ENCODE assay signal across 1 cellular context in the genomic region with DNA sequence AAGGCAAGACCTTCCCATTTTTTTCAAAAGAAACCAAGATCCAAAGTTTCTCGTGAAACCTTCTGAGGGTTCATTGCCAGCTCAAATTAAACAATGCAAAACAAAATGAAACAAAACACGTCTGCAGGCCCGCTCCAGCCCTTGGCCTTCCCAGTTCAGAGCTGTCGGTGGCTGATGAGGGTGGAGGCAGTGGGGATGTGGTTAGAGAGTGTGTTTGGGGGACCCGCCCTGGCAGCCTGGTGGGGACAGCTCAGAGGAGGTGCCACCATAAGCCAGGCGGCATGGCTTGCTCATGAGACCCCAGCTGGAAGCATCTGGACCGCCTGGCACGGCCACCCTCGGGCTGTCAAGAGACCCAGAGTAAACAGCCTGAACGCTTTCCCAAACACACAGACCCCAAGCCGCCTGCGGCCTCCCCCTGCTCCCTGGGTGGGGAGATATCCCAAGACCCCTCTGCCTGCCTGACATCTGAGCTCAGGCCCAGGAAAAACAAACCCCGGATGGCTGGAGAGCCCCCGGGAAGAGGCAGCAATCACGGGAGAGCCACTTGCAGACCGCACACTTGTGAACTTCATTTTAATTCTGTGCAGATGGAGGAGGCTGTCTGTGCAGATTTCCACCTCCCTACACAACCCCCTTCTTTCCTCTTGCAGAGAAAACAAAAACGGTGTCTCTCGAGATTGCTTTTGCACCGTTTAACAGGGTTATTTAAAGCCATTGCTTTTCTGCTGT.
TF ChIP-seq lines count a peak whose summit lies in the region.

No MANE protein-coding gene starts in this region.

TF ChIP-seq in WTC11, 78 proteins besides CTCF, POLR2A, EP300 and RAD21:
- TF ChIP-seq, protein P1, sequence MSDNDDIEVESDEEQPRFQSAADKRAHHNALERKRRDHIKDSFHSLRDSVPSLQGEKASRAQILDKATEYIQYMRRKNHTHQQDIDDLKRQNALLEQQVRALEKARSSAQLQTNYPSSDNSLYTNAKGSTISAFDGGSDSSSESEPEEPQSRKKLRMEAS (CRISPR knock-in tag; IDR thresholded peaks at IDR 0.05) = no peak
- TF ChIP-seq CBFB (CRISPR knock-in tag; IDR thresholded peaks at IDR 0.05; ENCODE audit: low read depth) (no peak), SOX15 (CRISPR knock-in tag; IDR thresholded peaks at IDR 0.05) (no peak), TEAD1 (CRISPR knock-in tag; IDR thresholded peaks at IDR 0.05) (no peak), ZNF416 (CRISPR knock-in tag; IDR thresholded peaks at IDR 0.05) (no peak), FOXK1 (CRISPR knock-in tag; IDR thresholded peaks at IDR 0.05) (no peak), SMAD4 (CRISPR knock-in tag; IDR thresholded peaks at IDR 0.05) (no peak), GRHL2 (CRISPR knock-in tag; IDR thresholded peaks at IDR 0.05; ENCODE audit: insufficient replicate concordance, severe bottlenecking) (no peak), TCF7 (CRISPR knock-in tag; IDR thresholded peaks at IDR 0.05; ENCODE audit: low read depth) (no peak)
- TF ChIP-seq, protein P2, sequence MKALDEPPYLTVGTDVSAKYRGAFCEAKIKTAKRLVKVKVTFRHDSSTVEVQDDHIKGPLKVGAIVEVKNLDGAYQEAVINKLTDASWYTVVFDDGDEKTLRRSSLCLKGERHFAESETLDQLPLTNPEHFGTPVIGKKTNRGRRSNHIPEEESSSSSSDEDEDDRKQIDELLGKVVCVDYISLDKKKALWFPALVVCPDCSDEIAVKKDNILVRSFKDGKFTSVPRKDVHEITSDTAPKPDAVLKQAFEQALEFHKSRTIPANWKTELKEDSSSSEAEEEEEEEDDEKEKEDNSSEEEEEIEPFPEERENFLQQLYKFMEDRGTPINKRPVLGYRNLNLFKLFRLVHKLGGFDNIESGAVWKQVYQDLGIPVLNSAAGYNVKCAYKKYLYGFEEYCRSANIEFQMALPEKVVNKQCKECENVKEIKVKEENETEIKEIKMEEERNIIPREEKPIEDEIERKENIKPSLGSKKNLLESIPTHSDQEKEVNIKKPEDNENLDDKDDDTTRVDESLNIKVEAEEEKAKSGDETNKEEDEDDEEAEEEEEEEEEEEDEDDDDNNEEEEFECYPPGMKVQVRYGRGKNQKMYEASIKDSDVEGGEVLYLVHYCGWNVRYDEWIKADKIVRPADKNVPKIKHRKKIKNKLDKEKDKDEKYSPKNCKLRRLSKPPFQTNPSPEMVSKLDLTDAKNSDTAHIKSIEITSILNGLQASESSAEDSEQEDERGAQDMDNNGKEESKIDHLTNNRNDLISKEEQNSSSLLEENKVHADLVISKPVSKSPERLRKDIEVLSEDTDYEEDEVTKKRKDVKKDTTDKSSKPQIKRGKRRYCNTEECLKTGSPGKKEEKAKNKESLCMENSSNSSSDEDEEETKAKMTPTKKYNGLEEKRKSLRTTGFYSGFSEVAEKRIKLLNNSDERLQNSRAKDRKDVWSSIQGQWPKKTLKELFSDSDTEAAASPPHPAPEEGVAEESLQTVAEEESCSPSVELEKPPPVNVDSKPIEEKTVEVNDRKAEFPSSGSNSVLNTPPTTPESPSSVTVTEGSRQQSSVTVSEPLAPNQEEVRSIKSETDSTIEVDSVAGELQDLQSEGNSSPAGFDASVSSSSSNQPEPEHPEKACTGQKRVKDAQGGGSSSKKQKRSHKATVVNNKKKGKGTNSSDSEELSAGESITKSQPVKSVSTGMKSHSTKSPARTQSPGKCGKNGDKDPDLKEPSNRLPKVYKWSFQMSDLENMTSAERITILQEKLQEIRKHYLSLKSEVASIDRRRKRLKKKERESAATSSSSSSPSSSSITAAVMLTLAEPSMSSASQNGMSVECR (CRISPR knock-in tag; IDR thresholded peaks at IDR 0.05; ENCODE audit: borderline replicate concordance) = no peak
- TF ChIP-seq, protein P3, sequence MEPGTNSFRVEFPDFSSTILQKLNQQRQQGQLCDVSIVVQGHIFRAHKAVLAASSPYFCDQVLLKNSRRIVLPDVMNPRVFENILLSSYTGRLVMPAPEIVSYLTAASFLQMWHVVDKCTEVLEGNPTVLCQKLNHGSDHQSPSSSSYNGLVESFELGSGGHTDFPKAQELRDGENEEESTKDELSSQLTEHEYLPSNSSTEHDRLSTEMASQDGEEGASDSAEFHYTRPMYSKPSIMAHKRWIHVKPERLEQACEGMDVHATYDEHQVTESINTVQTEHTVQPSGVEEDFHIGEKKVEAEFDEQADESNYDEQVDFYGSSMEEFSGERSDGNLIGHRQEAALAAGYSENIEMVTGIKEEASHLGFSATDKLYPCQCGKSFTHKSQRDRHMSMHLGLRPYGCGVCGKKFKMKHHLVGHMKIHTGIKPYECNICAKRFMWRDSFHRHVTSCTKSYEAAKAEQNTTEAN (CRISPR knock-in tag; IDR thresholded peaks at IDR 0.05) = no peak
- TF ChIP-seq, protein P4, sequence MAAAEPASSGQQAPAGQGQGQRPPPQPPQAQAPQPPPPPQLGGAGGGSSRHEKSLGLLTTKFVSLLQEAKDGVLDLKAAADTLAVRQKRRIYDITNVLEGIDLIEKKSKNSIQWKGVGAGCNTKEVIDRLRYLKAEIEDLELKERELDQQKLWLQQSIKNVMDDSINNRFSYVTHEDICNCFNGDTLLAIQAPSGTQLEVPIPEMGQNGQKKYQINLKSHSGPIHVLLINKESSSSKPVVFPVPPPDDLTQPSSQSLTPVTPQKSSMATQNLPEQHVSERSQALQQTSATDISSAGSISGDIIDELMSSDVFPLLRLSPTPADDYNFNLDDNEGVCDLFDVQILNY (CRISPR knock-in tag; IDR thresholded peaks at IDR 0.05) = no peak
- TF ChIP-seq, protein P5, sequence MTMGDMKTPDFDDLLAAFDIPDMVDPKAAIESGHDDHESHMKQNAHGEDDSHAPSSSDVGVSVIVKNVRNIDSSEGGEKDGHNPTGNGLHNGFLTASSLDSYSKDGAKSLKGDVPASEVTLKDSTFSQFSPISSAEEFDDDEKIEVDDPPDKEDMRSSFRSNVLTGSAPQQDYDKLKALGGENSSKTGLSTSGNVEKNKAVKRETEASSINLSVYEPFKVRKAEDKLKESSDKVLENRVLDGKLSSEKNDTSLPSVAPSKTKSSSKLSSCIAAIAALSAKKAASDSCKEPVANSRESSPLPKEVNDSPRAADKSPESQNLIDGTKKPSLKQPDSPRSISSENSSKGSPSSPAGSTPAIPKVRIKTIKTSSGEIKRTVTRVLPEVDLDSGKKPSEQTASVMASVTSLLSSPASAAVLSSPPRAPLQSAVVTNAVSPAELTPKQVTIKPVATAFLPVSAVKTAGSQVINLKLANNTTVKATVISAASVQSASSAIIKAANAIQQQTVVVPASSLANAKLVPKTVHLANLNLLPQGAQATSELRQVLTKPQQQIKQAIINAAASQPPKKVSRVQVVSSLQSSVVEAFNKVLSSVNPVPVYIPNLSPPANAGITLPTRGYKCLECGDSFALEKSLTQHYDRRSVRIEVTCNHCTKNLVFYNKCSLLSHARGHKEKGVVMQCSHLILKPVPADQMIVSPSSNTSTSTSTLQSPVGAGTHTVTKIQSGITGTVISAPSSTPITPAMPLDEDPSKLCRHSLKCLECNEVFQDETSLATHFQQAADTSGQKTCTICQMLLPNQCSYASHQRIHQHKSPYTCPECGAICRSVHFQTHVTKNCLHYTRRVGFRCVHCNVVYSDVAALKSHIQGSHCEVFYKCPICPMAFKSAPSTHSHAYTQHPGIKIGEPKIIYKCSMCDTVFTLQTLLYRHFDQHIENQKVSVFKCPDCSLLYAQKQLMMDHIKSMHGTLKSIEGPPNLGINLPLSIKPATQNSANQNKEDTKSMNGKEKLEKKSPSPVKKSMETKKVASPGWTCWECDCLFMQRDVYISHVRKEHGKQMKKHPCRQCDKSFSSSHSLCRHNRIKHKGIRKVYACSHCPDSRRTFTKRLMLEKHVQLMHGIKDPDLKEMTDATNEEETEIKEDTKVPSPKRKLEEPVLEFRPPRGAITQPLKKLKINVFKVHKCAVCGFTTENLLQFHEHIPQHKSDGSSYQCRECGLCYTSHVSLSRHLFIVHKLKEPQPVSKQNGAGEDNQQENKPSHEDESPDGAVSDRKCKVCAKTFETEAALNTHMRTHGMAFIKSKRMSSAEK (CRISPR knock-in tag; IDR thresholded peaks at IDR 0.05; ENCODE audit: borderline replicate concordance) = no peak
- TF ChIP-seq, protein P6, sequence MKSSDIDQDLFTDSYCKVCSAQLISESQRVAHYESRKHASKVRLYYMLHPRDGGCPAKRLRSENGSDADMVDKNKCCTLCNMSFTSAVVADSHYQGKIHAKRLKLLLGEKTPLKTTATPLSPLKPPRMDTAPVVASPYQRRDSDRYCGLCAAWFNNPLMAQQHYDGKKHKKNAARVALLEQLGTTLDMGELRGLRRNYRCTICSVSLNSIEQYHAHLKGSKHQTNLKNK (CRISPR knock-in tag; IDR thresholded peaks at IDR 0.05) = no peak
- TF ChIP-seq, protein P7, sequence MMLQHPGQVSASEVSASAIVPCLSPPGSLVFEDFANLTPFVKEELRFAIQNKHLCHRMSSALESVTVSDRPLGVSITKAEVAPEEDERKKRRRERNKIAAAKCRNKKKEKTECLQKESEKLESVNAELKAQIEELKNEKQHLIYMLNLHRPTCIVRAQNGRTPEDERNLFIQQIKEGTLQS (CRISPR knock-in tag; conservative IDR thresholded peaks at IDR 0.05) = no peak
- TF ChIP-seq, protein P8, sequence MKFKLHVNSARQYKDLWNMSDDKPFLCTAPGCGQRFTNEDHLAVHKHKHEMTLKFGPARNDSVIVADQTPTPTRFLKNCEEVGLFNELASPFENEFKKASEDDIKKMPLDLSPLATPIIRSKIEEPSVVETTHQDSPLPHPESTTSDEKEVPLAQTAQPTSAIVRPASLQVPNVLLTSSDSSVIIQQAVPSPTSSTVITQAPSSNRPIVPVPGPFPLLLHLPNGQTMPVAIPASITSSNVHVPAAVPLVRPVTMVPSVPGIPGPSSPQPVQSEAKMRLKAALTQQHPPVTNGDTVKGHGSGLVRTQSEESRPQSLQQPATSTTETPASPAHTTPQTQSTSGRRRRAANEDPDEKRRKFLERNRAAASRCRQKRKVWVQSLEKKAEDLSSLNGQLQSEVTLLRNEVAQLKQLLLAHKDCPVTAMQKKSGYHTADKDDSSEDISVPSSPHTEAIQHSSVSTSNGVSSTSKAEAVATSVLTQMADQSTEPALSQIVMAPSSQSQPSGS (CRISPR knock-in tag; IDR thresholded peaks at IDR 0.05; ENCODE audit: borderline replicate concordance, low read depth) = no peak
- TF ChIP-seq, protein P9, sequence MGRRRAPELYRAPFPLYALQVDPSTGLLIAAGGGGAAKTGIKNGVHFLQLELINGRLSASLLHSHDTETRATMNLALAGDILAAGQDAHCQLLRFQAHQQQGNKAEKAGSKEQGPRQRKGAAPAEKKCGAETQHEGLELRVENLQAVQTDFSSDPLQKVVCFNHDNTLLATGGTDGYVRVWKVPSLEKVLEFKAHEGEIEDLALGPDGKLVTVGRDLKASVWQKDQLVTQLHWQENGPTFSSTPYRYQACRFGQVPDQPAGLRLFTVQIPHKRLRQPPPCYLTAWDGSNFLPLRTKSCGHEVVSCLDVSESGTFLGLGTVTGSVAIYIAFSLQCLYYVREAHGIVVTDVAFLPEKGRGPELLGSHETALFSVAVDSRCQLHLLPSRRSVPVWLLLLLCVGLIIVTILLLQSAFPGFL (CRISPR knock-in tag; IDR thresholded peaks at IDR 0.05; ENCODE audit: borderline replicate concordance) = no peak
TF ChIP-seq in WTC11: peak in this region for 0.
